1 cellular context compared by ENCODE assay signal in the genomic region with DNA sequence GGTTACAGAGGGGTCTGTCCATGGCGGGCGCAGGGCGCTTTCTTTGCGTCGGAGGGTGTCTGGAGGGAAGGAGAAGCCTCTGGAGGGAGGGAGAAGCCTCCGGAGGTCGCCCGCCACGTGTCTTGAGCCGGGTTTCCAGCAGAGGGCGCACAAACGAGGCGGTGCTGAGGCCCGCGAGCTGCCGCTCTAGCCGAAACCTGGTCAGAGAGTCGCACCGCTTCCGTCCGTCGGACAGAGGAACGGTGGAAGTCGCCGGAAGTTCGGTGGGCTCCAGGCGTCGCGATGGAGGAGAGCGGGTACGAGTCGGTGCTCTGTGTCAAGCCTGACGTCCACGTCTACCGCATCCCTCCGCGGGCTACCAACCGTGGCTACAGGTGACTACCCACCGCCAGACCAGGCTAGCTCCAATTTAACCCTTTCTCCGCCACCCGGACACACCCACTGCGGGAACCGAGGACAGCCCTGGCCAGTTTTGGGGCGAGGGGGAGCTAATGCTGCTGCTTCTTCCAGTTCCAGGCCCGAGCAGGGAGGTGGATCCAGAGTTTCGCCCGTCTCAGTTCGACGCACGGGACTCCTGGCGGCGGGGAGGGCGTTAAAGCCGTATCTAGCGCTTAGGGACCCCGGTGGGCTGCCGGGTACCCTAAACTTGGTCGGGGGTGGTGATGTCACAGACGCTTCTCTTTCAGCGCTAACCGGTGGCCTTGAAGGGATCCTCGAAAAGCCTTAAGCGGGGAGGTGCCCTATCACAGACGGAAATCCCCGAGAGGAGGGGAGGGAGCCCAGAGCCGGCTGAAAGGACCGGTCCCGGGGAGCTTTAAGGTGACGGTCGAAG.
A peak's percentile ranks its signal among the peaks of the same experiment; 100 is the strongest.
TF ChIP-seq lines count a peak whose summit lies in the region.

Gene NECAP2, plus strand, starts transcription at position 245 of the 832 bp plus-strand sequence. Its CDS starts 38 bp downstream, at position 283.

TF ChIP-seq in neural cell, 6 proteins besides CTCF, POLR2A, EP300 and RAD21 (continued from another document):
- TF ChIP-seq, protein P1, sequence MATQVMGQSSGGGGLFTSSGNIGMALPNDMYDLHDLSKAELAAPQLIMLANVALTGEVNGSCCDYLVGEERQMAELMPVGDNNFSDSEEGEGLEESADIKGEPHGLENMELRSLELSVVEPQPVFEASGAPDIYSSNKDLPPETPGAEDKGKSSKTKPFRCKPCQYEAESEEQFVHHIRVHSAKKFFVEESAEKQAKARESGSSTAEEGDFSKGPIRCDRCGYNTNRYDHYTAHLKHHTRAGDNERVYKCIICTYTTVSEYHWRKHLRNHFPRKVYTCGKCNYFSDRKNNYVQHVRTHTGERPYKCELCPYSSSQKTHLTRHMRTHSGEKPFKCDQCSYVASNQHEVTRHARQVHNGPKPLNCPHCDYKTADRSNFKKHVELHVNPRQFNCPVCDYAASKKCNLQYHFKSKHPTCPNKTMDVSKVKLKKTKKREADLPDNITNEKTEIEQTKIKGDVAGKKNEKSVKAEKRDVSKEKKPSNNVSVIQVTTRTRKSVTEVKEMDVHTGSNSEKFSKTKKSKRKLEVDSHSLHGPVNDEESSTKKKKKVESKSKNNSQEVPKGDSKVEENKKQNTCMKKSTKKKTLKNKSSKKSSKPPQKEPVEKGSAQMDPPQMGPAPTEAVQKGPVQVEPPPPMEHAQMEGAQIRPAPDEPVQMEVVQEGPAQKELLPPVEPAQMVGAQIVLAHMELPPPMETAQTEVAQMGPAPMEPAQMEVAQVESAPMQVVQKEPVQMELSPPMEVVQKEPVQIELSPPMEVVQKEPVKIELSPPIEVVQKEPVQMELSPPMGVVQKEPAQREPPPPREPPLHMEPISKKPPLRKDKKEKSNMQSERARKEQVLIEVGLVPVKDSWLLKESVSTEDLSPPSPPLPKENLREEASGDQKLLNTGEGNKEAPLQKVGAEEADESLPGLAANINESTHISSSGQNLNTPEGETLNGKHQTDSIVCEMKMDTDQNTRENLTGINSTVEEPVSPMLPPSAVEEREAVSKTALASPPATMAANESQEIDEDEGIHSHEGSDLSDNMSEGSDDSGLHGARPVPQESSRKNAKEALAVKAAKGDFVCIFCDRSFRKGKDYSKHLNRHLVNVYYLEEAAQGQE (IDR thresholded peaks at IDR 0.05; ENCODE audit: borderline replicate concordance), result peak; percentile 51
- no peak for TF ChIP-seq EZH2 (IDR thresholded peaks at IDR 0.05; ENCODE audit: borderline replicate concordance, insufficient read depth, low read length, poor library complexity, severe bottlenecking)
- TF ChIP-seq TAF1 (IDR thresholded peaks at IDR 0.05; ENCODE audit: low read depth), result peak; percentile 61
- peak; percentile 97 for TF ChIP-seq POLR2AphosphoS5 (IDR thresholded peaks at IDR 0.05)
- peak; percentile 83 for TF ChIP-seq SMC3 (conservative IDR thresholded peaks at IDR 0.05; ENCODE audit: poor library complexity)
TF ChIP-seq in neural cell: peak in this region for 5.
